ENCODE assay signal across 8 cellular contexts in the genomic region with DNA sequence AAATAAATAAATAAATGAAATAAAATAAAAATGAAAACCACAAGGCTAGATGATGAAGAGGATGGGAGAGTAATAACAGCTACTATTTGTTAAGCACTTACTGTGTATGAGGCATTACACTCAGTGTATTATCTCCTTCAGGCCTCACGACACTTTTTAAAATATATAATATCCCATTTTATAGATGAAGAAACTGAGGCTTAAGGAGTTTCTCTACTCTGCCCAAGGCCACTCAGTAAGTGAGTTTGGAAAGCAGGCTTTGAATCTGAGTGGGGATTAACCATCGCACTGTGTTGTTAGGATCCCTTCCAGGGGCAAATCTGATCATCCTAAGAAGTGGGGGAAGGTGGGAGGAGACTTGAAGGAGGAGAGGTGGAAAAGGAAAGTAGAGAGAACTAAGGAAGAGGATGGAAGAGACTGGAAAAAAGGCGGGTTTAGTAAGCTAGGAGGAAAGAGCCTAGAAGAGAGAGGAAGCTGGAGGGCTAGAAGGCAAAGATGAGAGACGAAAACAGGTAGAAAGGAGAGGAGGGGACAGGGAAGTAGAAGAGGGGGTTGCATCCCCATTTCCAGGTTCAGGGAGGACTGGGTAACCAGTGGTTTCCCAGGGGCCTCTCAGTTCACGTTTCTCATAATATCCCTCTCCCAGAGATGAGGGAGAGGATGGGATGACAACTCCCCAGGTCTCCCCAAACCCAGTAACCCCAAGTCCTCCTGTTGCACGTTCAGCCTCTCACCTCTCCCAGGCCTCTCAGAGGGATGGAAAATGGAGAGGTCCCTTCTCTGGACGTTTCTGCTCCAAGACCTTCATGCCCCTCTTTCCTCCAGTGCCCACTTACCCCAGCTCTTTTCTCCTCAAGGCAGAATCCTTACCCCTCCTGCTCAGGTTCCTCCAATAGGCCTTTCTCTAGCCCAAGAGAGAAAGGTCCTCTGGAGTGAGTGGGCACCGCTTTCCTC. TPM values are rescaled to one million over a fixed set of nuclear protein-coding genes. Genes with fewer than 3 reads are reported as not detected.
DNase-seq lines count a peak whose midpoint lies in the region; ATAC-seq, FAIRE-seq and TF ChIP-seq lines count a peak whose summit lies in the region.

No MANE protein-coding gene starts in this region.

- H3K4me1 ChIP-seq in adrenal gland (replicated peaks in 1 of 2) (peaks cover 12 to 34% of the 10 kb centered on the region in 2 donors), HepG2 (ENCODE audit: insufficient read depth, low read length) (peaks cover 46% of the 10 kb centered on the region), SJCRH30 (peaks cover 13% of the 10 kb centered on the region; the same call in 1 of the 2 replicates)

- H3K4me3 ChIP-seq in adrenal gland, result peak overlapping the region in 2 of 4 donors; percentile 60 to 83
- H3K4me3 ChIP-seq in HepG2 (replicated peaks in 1 of 3; ENCODE audit: insufficient read depth in 1 of 3, low read depth in 2 of 3, low read length in 3 of 3), result peak overlapping the region in 2 of 3 experiments; percentile 72 to 91; a peak in 4 of 6 replicates
- H3K4me3 ChIP-seq in SJCRH30, result no peak overlapping the region

- no peak for TF ChIP-seq POLR2A in adrenal gland (IDR thresholded peaks at IDR 0.05)
- no peak for TF ChIP-seq POLR2A in HepG2 (IDR thresholded peaks at IDR 0.05; ENCODE audit: insufficient read depth in 1 of 2, low read depth in 2 of 2, low read length in 2 of 2)

- in situ Hi-C loops in HepG2 (cut with HindIII; ENCODE audit: extremely low pct_ligation_motif_present, low pct_unique_long_range_greater_than_20kb), result loop anchor here (5.0 kb wide), 2 partner anchors 37 to 102 kb away; partner anchors contain the start of gene ZBTB39

- H3K36me3 ChIP-seq in adrenal gland (replicated peaks in 1 of 2), result peaks cover 0 to 39% of the 10 kb centered on the region in 2 donors
- peaks cover 7 to 12% of the 10 kb centered on the region in 2 experiments; a peak in 4 of 5 replicates for H3K36me3 ChIP-seq in HepG2 (replicated peaks in 1 of 2; ENCODE audit: control insufficient read depth in 1 of 2, insufficient read depth in 2 of 2, low read length in 2 of 2)
- H3K36me3 ChIP-seq in SJCRH30, result no peaks in the 10 kb centered on the region

- peak overlapping the region; percentile 94 for H3K27ac Mint-ChIP-seq in T-helper 2 cell treated with Interferon-gamma antibody and Interleukin-4, amounts not matched to agents 5 μg/mL and 100 μg/mL, for 36 hours

- no peaks in the 10 kb centered on the region for H3K9me3 ChIP-seq in adrenal gland (replicated peaks in 1 of 3)
- no peaks in the 10 kb centered on the region for H3K9me3 ChIP-seq in HepG2 (ENCODE audit: low read length)
- H3K9me3 ChIP-seq in SJCRH30 (replicated peaks), result no peaks in the 10 kb centered on the region

- TF ChIP-seq CTCF in adrenal gland (IDR thresholded peaks at IDR 0.05) (no peak), HepG2 (CRISPR knock-in tag; IDR thresholded peaks at IDR 0.05) (no peak)

- intact Hi-C loops in adrenal gland (cut with DNase I), result loop anchor here (2.0 to 5.0 kb wide), 2 partner anchors 21 to 32 kb away; partner anchors contain the start of genes NAB2 (in 1 of the 2) and NEMP1 (in 1 of the 2)
- intact Hi-C loops in HepG2 (cut with micrococcal nuclease; ENCODE audit: unreplicated experiment), result loop anchor here (2.0 kb wide), 1 partner anchor 21 kb away; the partner anchor contains the start of gene NAB2

- no peaks in the 10 kb centered on the region for H3K27me3 ChIP-seq in adrenal gland
- H3K27me3 ChIP-seq in HepG2 (ENCODE audit: control insufficient read depth in 1 of 2, insufficient read depth in 2 of 2, low read length in 2 of 2), result no peaks in the 10 kb centered on the region; a peak in 1 of 5 replicates
- H3K27me3 ChIP-seq in SJCRH30, result peaks cover 13% of the 10 kb centered on the region

- no peak for TF ChIP-seq EP300 in HepG2 (IDR thresholded peaks at IDR 0.05; ENCODE audit: low read depth in 2 of 2, low read length in 2 of 2)
- TF ChIP-seq EP300 in HepG2 (CRISPR knock-in tag; IDR thresholded peaks at IDR 0.05; ENCODE audit: borderline replicate concordance), result no peak

- no peak for TF ChIP-seq RAD21 in HepG2 (CRISPR knock-in tag; IDR thresholded peaks at IDR 0.05)

- no peak for ATAC-seq in HepG2
- ATAC-seq in GM18517 (IDR thresholded peaks at IDR 0.05; ENCODE audit: unreplicated experiment), result no peak

- FAIRE-seq in HepG2 (lab: Jason Lieb, UNC), result no peak

- H3K4me2 ChIP-seq in HepG2 (ENCODE audit: low read depth, low read length), result peak overlapping the region; percentile 99

- H3K4me3 Mint-ChIP-seq in T-helper 2 cell treated with Interferon-gamma antibody and Interleukin-4, amounts not matched to agents 5 μg/mL and 100 μg/mL, for 36 hours, result peak overlapping the region; percentile 89

- H3K9me3 Mint-ChIP-seq in T-helper 2 cell treated with Interferon-gamma antibody and Interleukin-4, amounts not matched to agents 5 μg/mL and 100 μg/mL, for 36 hours, result no peaks in the 10 kb centered on the region

- POLR2A ChIA-PET in HepG2 (lab: Yijun Ruan, JAX), result interaction anchor here (0.8 to 5.9 kb wide), 9 partner anchors 11 to 120 kb away, joined by 3 to 309 read pairs (median 90); partner anchors contain the start of genes LRP1, NAB2, NEMP1 and SHMT2

- H4K20me1 ChIP-seq in HepG2 (ENCODE audit: insufficient read depth, low read length), result no peaks in the 10 kb centered on the region

- H3K27me3 Mint-ChIP-seq in T-helper 2 cell treated with Interferon-gamma antibody and Interleukin-4, amounts not matched to agents 5 μg/mL and 100 μg/mL, for 36 hours (ENCODE audit: low read depth), result no peaks in the 10 kb centered on the region

- H3K27ac ChIP-seq in adrenal gland (peak overlapping the region; percentile 76 to 100 (median 99)), HepG2 (ENCODE audit: extremely low read length, insufficient read depth, low read length) (peak overlapping the region; percentile 82), temporal lobe (ENCODE audit: low read depth, low read length) (peak overlapping the region; percentile 91), SJCRH30 (no peak overlapping the region)

- no peak overlapping the region for H2AFZ ChIP-seq in HepG2 (ENCODE audit: low read length)

- BruUV-seq in HepG2 (replicated peaks; lab: Mats Ljungman, UMichigan), result no TSS peak

- WGBS in adrenal gland, 4 donors, result 60 to 67% (median 63%) methylated on average over 8 of the region's 8 CpGs
- 80% methylated on average over 8 of the region's 8 CpGs for WGBS in HepG2 (ENCODE audit: low lambda C conversion rate)

- H3K79me2 ChIP-seq in HepG2 (ENCODE audit: insufficient read depth, low read length), result no peaks in the 10 kb centered on the region

- peaks cover 33% of the 10 kb centered on the region for H3K36me3 Mint-ChIP-seq in T-helper 2 cell treated with Interferon-gamma antibody and Interleukin-4, amounts not matched to agents 5 μg/mL and 100 μg/mL, for 36 hours (ENCODE audit: low read depth)

- DNase-seq in T-helper 2 cell treated with Interferon-gamma antibody and Interleukin-4, amounts not matched to agents 5 μg/mL and 100 μg/mL, for 36 hours (ENCODE audit: low spot score), result no peak
- DNase-seq in T-helper 2 cell (no peak), adrenal gland (no peak), HepG2 (ENCODE audit: low spot score) (no peak), SJCRH30 (no peak), hippocampal formation (lab: John Stamatoyannopoulos, UW) (no peak)

- H3K4me1 Mint-ChIP-seq in T-helper 2 cell treated with Interferon-gamma antibody and Interleukin-4, amounts not matched to agents 5 μg/mL and 100 μg/mL, for 36 hours (ENCODE audit: low read depth), result peaks cover 41% of the 10 kb centered on the region

- CTCF ChIA-PET in HepG2 (lab: Yijun Ruan, JAX; ENCODE audit: low intra/inter-chr PET ratio, low total read pairs), result interaction anchor here (1.3 kb wide), 1 partner anchor 40 kb away, joined by 3 read pairs; no protein-coding TSS in a partner anchor

- peak overlapping the region; percentile 83; the same call in 1 of the 2 replicates for H3K9ac ChIP-seq in HepG2 (ENCODE audit: insufficient read depth, low read depth, low read length)

RNA-seq across cellular contexts. Expression of gene STAT6, which starts 1.7 kb away (rescaled TPM):
- total RNA-seq in adrenal gland (100 to 1,000 TPM; 109 to 227 (median 155) TPM), HepG2 (2016; rRNA removed; fragmentation: Illumina TruSeq; extraction: Trizol) (19.4 and 28.0 TPM in 2 replicates), temporal lobe (4.9 TPM)
- polyA plus RNA-seq in adrenal gland (100 to 1,000 TPM; 102 to 321 (median 177) TPM), HepG2 (2011; rRNA removed) (62.2 and 68.7 TPM in 2 replicates)
- total RNA-seq in HepG2 (2016; cell fraction: cytosol; rRNA removed; fragmentation: Illumina TruSeq; extraction: Trizol; ENCODE audit: low read depth), result 6.8 and 8.2 TPM in 2 replicates
- 16.5 and 28.8 TPM in 2 replicates for total RNA-seq in HepG2 (2016; cell fraction: insoluble cytoplasmic fraction; rRNA removed; fragmentation: Illumina TruSeq; extraction: Trizol)
- 12.1 and 12.8 TPM in 2 replicates for total RNA-seq in HepG2 (2016; cell fraction: membrane; rRNA removed; fragmentation: Illumina TruSeq; extraction: Trizol)
- total RNA-seq in HepG2 (2016; cell fraction: nucleus; rRNA removed; fragmentation: Illumina TruSeq; extraction: Trizol), result 25.5 and 33.3 TPM in 2 replicates
- 28.2 and 38.4 TPM in 2 replicates for polyA plus RNA-seq in HepG2 (2011; cell fraction: cytosol; rRNA removed)
- 203 and 258 TPM in 2 replicates for polyA plus RNA-seq in HepG2 (2011; cell fraction: nucleus; rRNA removed)
- polyA plus RNA-seq in HepG2 (2012), result 33.9 and 37.3 TPM in 2 replicates
- polyA plus RNA-seq in HepG2 (2016; cell fraction: cytosol; fragmentation: Illumina TruSeq; extraction: Trizol; ENCODE audit: low read depth), result 3.4 and 3.9 TPM in 2 replicates
- 16.5 and 19.0 TPM in 2 replicates for polyA plus RNA-seq in HepG2 (2016; cell fraction: insoluble cytoplasmic fraction; fragmentation: Illumina TruSeq; extraction: Trizol; ENCODE audit: low read depth)
- polyA plus RNA-seq in HepG2 (2016; cell fraction: membrane; fragmentation: Illumina TruSeq; extraction: Trizol; ENCODE audit: low read depth), result 8.0 and 8.1 TPM in 2 replicates
- polyA plus RNA-seq in HepG2 (2016; cell fraction: nucleus; fragmentation: Illumina TruSeq; extraction: Trizol; ENCODE audit: insufficient read depth, low read depth), result 87.2 and 88.4 TPM in 2 replicates
- 65.8 and 169 TPM in 2 replicates for polyA minus RNA-seq in HepG2 (2011; rRNA and poly(A)+ RNA removed; ENCODE audit: low replicate concordance)
- polyA minus RNA-seq in HepG2 (2011; cell fraction: cytosol; rRNA and poly(A)+ RNA removed), result 16.4 and 22.5 TPM in 2 replicates
- 34.6 and 43.3 TPM in 2 replicates for polyA minus RNA-seq in HepG2 (2011; cell fraction: nucleus; rRNA and poly(A)+ RNA removed)
- total RNA-seq in SJCRH30 (2014; rRNA removed; shearing (Covaris generic)), result 15.1 and 15.8 TPM in 2 replicates

RNA-seq across cellular contexts. Expression of gene LRP1, which starts 18.8 kb away (rescaled TPM):
- total RNA-seq in adrenal gland (100 to 1,000 TPM; 126 to 307 (median 179) TPM), HepG2 (2016; rRNA removed; fragmentation: Illumina TruSeq; extraction: Trizol) (14.7 and 16.5 TPM in 2 replicates), temporal lobe (116 TPM)
- polyA plus RNA-seq in adrenal gland (10 to 100 TPM; 21.2 to 81.0 (median 59.2) TPM), HepG2 (2011; rRNA removed) (30.8 and 33.6 TPM in 2 replicates)
- 7.0 and 7.1 TPM in 2 replicates for total RNA-seq in HepG2 (2016; cell fraction: cytosol; rRNA removed; fragmentation: Illumina TruSeq; extraction: Trizol; ENCODE audit: low read depth)
- total RNA-seq in HepG2 (2016; cell fraction: insoluble cytoplasmic fraction; rRNA removed; fragmentation: Illumina TruSeq; extraction: Trizol), result 12.6 and 13.0 TPM in 2 replicates
- total RNA-seq in HepG2 (2016; cell fraction: membrane; rRNA removed; fragmentation: Illumina TruSeq; extraction: Trizol), result 9.7 and 10.2 TPM in 2 replicates
- 47.7 and 58.7 TPM in 2 replicates for total RNA-seq in HepG2 (2016; cell fraction: nucleus; rRNA removed; fragmentation: Illumina TruSeq; extraction: Trizol)
- polyA plus RNA-seq in HepG2 (2011; cell fraction: cytosol; rRNA removed), result 30.4 and 39.0 TPM in 2 replicates
- 188 and 243 TPM in 2 replicates for polyA plus RNA-seq in HepG2 (2011; cell fraction: nucleus; rRNA removed)
- polyA plus RNA-seq in HepG2 (2012), result 92.4 and 98.3 TPM in 2 replicates
- 2.5 TPM in 2 replicates for polyA plus RNA-seq in HepG2 (2016; cell fraction: cytosol; fragmentation: Illumina TruSeq; extraction: Trizol; ENCODE audit: low read depth)
- 11.6 and 18.1 TPM in 2 replicates for polyA plus RNA-seq in HepG2 (2016; cell fraction: insoluble cytoplasmic fraction; fragmentation: Illumina TruSeq; extraction: Trizol; ENCODE audit: low read depth)
- 4.9 TPM in 2 replicates for polyA plus RNA-seq in HepG2 (2016; cell fraction: membrane; fragmentation: Illumina TruSeq; extraction: Trizol; ENCODE audit: low read depth)
- polyA plus RNA-seq in HepG2 (2016; cell fraction: nucleus; fragmentation: Illumina TruSeq; extraction: Trizol; ENCODE audit: insufficient read depth, low read depth), result 95.2 and 99.3 TPM in 2 replicates
- polyA minus RNA-seq in HepG2 (2011; rRNA and poly(A)+ RNA removed; ENCODE audit: low replicate concordance), result 6.6 and 218 TPM in 2 replicates
- 92.2 and 104 TPM in 2 replicates for polyA minus RNA-seq in HepG2 (2011; cell fraction: cytosol; rRNA and poly(A)+ RNA removed)
- polyA minus RNA-seq in HepG2 (2011; cell fraction: nucleus; rRNA and poly(A)+ RNA removed), result 85.0 and 102 TPM in 2 replicates
- total RNA-seq in SJCRH30 (2014; rRNA removed; shearing (Covaris generic)), result 53.7 and 58.6 TPM in 2 replicates

RNA-seq across cellular contexts. Expression of gene NAB2, which starts 20.6 kb away (rescaled TPM):
- total RNA-seq in adrenal gland (10 to 100 TPM; 16.8 to 36.0 (median 18.7) TPM), HepG2 (2016; rRNA removed; fragmentation: Illumina TruSeq; extraction: Trizol) (11.0 and 11.7 TPM in 2 replicates), temporal lobe (16.0 TPM)
- polyA plus RNA-seq in adrenal gland (10 to 100 TPM in 2 of 3 donors, 1 to 10 TPM in 1; 9.4 to 64.6 (median 56.9) TPM), HepG2 (2011; rRNA removed) (12.9 and 17.5 TPM in 2 replicates)
- total RNA-seq in HepG2 (2016; cell fraction: cytosol; rRNA removed; fragmentation: Illumina TruSeq; extraction: Trizol; ENCODE audit: low read depth), result 3.0 and 3.6 TPM in 2 replicates
- 11.0 and 11.7 TPM in 2 replicates for total RNA-seq in HepG2 (2016; cell fraction: insoluble cytoplasmic fraction; rRNA removed; fragmentation: Illumina TruSeq; extraction: Trizol)
- total RNA-seq in HepG2 (2016; cell fraction: membrane; rRNA removed; fragmentation: Illumina TruSeq; extraction: Trizol), result 6.6 and 6.9 TPM in 2 replicates
- 5.9 and 6.3 TPM in 2 replicates for total RNA-seq in HepG2 (2016; cell fraction: nucleus; rRNA removed; fragmentation: Illumina TruSeq; extraction: Trizol)
- polyA plus RNA-seq in HepG2 (2011; cell fraction: cytosol; rRNA removed), result 11.8 and 13.8 TPM in 2 replicates
- polyA plus RNA-seq in HepG2 (2011; cell fraction: nucleus; rRNA removed), result 15.3 and 15.9 TPM in 2 replicates
- 8.1 and 11.0 TPM in 2 replicates for polyA plus RNA-seq in HepG2 (2012)
- 1.9 and 2.1 TPM in 2 replicates for polyA plus RNA-seq in HepG2 (2016; cell fraction: cytosol; fragmentation: Illumina TruSeq; extraction: Trizol; ENCODE audit: low read depth)
- 11.1 and 11.2 TPM in 2 replicates for polyA plus RNA-seq in HepG2 (2016; cell fraction: insoluble cytoplasmic fraction; fragmentation: Illumina TruSeq; extraction: Trizol; ENCODE audit: low read depth)
- 4.3 and 4.7 TPM in 2 replicates for polyA plus RNA-seq in HepG2 (2016; cell fraction: membrane; fragmentation: Illumina TruSeq; extraction: Trizol; ENCODE audit: low read depth)
- 14.2 and 14.8 TPM in 2 replicates for polyA plus RNA-seq in HepG2 (2016; cell fraction: nucleus; fragmentation: Illumina TruSeq; extraction: Trizol; ENCODE audit: insufficient read depth, low read depth)
- 19.1 and 23.7 TPM in 2 replicates for polyA minus RNA-seq in HepG2 (2011; rRNA and poly(A)+ RNA removed; ENCODE audit: low replicate concordance)
- polyA minus RNA-seq in HepG2 (2011; cell fraction: cytosol; rRNA and poly(A)+ RNA removed), result 9.8 and 9.9 TPM in 2 replicates
- 5.2 and 7.7 TPM in 2 replicates for polyA minus RNA-seq in HepG2 (2011; cell fraction: nucleus; rRNA and poly(A)+ RNA removed)
- 87.8 and 89.9 TPM in 2 replicates for total RNA-seq in SJCRH30 (2014; rRNA removed; shearing (Covaris generic))

RNA-seq across cellular contexts. Expression of gene NEMP1, which starts 30.9 kb away (rescaled TPM):
- total RNA-seq in adrenal gland, result 10 to 100 TPM in 3 of 8 donors, 1 to 10 TPM in 5; 5.8 to 16.4 (median 8.8) TPM
- 1 to 10 TPM; 2.7 to 5.7 (median 3.1) TPM for polyA plus RNA-seq in adrenal gland
- 8.3 and 12.9 TPM in 2 replicates for total RNA-seq in HepG2 (2016; rRNA removed; fragmentation: Illumina TruSeq; extraction: Trizol)
- total RNA-seq in HepG2 (2016; cell fraction: cytosol; rRNA removed; fragmentation: Illumina TruSeq; extraction: Trizol; ENCODE audit: low read depth), result 1.1 and 1.5 TPM in 2 replicates
- total RNA-seq in HepG2 (2016; cell fraction: insoluble cytoplasmic fraction; rRNA removed; fragmentation: Illumina TruSeq; extraction: Trizol), result 8.4 and 12.6 TPM in 2 replicates
- 3.9 and 4.4 TPM in 2 replicates for total RNA-seq in HepG2 (2016; cell fraction: membrane; rRNA removed; fragmentation: Illumina TruSeq; extraction: Trizol)
- 18.4 and 20.1 TPM in 2 replicates for total RNA-seq in HepG2 (2016; cell fraction: nucleus; rRNA removed; fragmentation: Illumina TruSeq; extraction: Trizol)
- 7.4 and 11.4 TPM in 2 replicates for polyA plus RNA-seq in HepG2 (2011; rRNA removed)
- polyA plus RNA-seq in HepG2 (2011; cell fraction: cytosol; rRNA removed), result 4.1 and 4.8 TPM in 2 replicates
- 14.3 and 15.1 TPM in 2 replicates for polyA plus RNA-seq in HepG2 (2011; cell fraction: nucleus; rRNA removed)
- 4.5 and 6.4 TPM in 2 replicates for polyA plus RNA-seq in HepG2 (2012)
- polyA plus RNA-seq in HepG2 (2016; cell fraction: cytosol; fragmentation: Illumina TruSeq; extraction: Trizol; ENCODE audit: low read depth), result 0.51 and 0.62 TPM in 2 replicates
- 5.7 and 6.0 TPM in 2 replicates for polyA plus RNA-seq in HepG2 (2016; cell fraction: insoluble cytoplasmic fraction; fragmentation: Illumina TruSeq; extraction: Trizol; ENCODE audit: low read depth)
- polyA plus RNA-seq in HepG2 (2016; cell fraction: membrane; fragmentation: Illumina TruSeq; extraction: Trizol; ENCODE audit: low read depth), result 1.6 and 1.9 TPM in 2 replicates
- 24.7 and 25.8 TPM in 2 replicates for polyA plus RNA-seq in HepG2 (2016; cell fraction: nucleus; fragmentation: Illumina TruSeq; extraction: Trizol; ENCODE audit: insufficient read depth, low read depth)
- 11.6 and 44.1 TPM in 2 replicates for polyA minus RNA-seq in HepG2 (2011; rRNA and poly(A)+ RNA removed; ENCODE audit: low replicate concordance)
- polyA minus RNA-seq in HepG2 (2011; cell fraction: cytosol; rRNA and poly(A)+ RNA removed), result 3.4 and 5.6 TPM in 2 replicates
- polyA minus RNA-seq in HepG2 (2011; cell fraction: nucleus; rRNA and poly(A)+ RNA removed), result 11.1 and 11.2 TPM in 2 replicates
- 6.1 TPM for total RNA-seq in temporal lobe
- total RNA-seq in SJCRH30 (2014; rRNA removed; shearing (Covaris generic)), result 63.7 and 70.2 TPM in 2 replicates

RNA-seq across cellular contexts. Expression of gene LRP1-AS, which starts 37.9 kb away (rescaled TPM):
- total RNA-seq in adrenal gland (not detected), HepG2 (2016; rRNA removed; fragmentation: Illumina TruSeq; extraction: Trizol) (not detected in 2 replicates), temporal lobe (not detected)
- polyA plus RNA-seq in adrenal gland (not detected), HepG2 (2011; rRNA removed) (0.20 TPM in 1 of 2 replicates, not detected in the other)
- total RNA-seq in HepG2 (2016; cell fraction: cytosol; rRNA removed; fragmentation: Illumina TruSeq; extraction: Trizol; ENCODE audit: low read depth), result not detected in 2 replicates
- not detected in 2 replicates for total RNA-seq in HepG2 (2016; cell fraction: insoluble cytoplasmic fraction; rRNA removed; fragmentation: Illumina TruSeq; extraction: Trizol)
- not detected in 2 replicates for total RNA-seq in HepG2 (2016; cell fraction: membrane; rRNA removed; fragmentation: Illumina TruSeq; extraction: Trizol)
- not detected in 2 replicates for total RNA-seq in HepG2 (2016; cell fraction: nucleus; rRNA removed; fragmentation: Illumina TruSeq; extraction: Trizol)
- polyA plus RNA-seq in HepG2 (2011; cell fraction: cytosol; rRNA removed), result not detected in 2 replicates
- not detected in 2 replicates for polyA plus RNA-seq in HepG2 (2011; cell fraction: nucleus; rRNA removed)
- polyA plus RNA-seq in HepG2 (2012), result not detected in 2 replicates
- polyA plus RNA-seq in HepG2 (2016; cell fraction: cytosol; fragmentation: Illumina TruSeq; extraction: Trizol; ENCODE audit: low read depth), result not detected in 2 replicates
- polyA plus RNA-seq in HepG2 (2016; cell fraction: insoluble cytoplasmic fraction; fragmentation: Illumina TruSeq; extraction: Trizol; ENCODE audit: low read depth), result not detected in 2 replicates
- not detected in 2 replicates for polyA plus RNA-seq in HepG2 (2016; cell fraction: membrane; fragmentation: Illumina TruSeq; extraction: Trizol; ENCODE audit: low read depth)
- not detected in 2 replicates for polyA plus RNA-seq in HepG2 (2016; cell fraction: nucleus; fragmentation: Illumina TruSeq; extraction: Trizol; ENCODE audit: insufficient read depth, low read depth)
- not detected in 2 replicates for polyA minus RNA-seq in HepG2 (2011; rRNA and poly(A)+ RNA removed; ENCODE audit: low replicate concordance)
- polyA minus RNA-seq in HepG2 (2011; cell fraction: cytosol; rRNA and poly(A)+ RNA removed), result not detected in 2 replicates
- polyA minus RNA-seq in HepG2 (2011; cell fraction: nucleus; rRNA and poly(A)+ RNA removed), result not detected in 2 replicates
- total RNA-seq in SJCRH30 (2014; rRNA removed; shearing (Covaris generic)), result 1.1 and 1.3 TPM in 2 replicates
